8 cellular contexts compared by ENCODE assay signal in genomic region chr14:103385153-103385993, GRCh38. TPM values are rescaled to one million over a fixed set of nuclear protein-coding genes. Genes with fewer than 3 reads are reported as not detected.
DNase-seq lines count a peak whose midpoint lies in the region; ATAC-seq and TF ChIP-seq lines count a peak whose summit lies in the region.

MARK3 (plus strand) TSS chr14:103385415; CDS start chr14:103386030, 615 bp downstream.

- TF ChIP-seq EP300 in Ishikawa (IDR thresholded peaks at IDR 0.05; ENCODE audit: borderline replicate concordance) = no peak; the same call in 1 of the 2 replicates

- peak; percentile 49 for DNase-seq in DMS153 treated with DMSO at 0.1 percent for 48 hours (lab: John Stamatoyannopoulos, UW; ENCODE audit: unreplicated experiment)
- peak; percentile 88 for DNase-seq in OCI-M2 (lab: John Stamatoyannopoulos, UW; ENCODE audit: unreplicated experiment)
- peak; percentile 91 for DNase-seq in activated T-cell treated with anti-CD3 and anti-CD28 coated beads for 4 hours
- DNase-seq in epithelial cell of esophagus (ENCODE audit: low read depth) = peak; percentile 98
- peak; percentile 89 to 93 for DNase-seq in stimulated activated CD8-positive, alpha-beta memory T cell treated with anti-CD3 and anti-CD28 coated beads, Interleukin-4, amount 100 ng/mL, for 1 hour (ENCODE audit: low read depth in 2 of 2, low spot score in 1 of 2)

- TF ChIP-seq CTCF in epithelial cell of esophagus (IDR thresholded peaks at IDR 0.05; ENCODE audit: insufficient read depth, low read depth, low read length, missing control alignments) = no peak

- ATAC-seq in GM21576 (IDR thresholded peaks at IDR 0.05; ENCODE audit: unreplicated experiment) = peak; percentile 95

- no peaks in the 10 kb centered on the region for H3K9me3 ChIP-seq in mononuclear cell (ENCODE audit: low read depth, low read length)

- TF ChIP-seq RAD21 in Ishikawa (IDR thresholded peaks at IDR 0.05; ENCODE audit: low read depth) = no peak

- H3K4me3 ChIP-seq in epithelial cell of esophagus (ENCODE audit: low read length) = peak within 1 kb of the TSS; percentile 98
- peak within 1 kb of the TSS; percentile 97 for H3K4me3 ChIP-seq in mononuclear cell (ENCODE audit: low read length)

- H3K4me1 ChIP-seq in mononuclear cell (ENCODE audit: insufficient read depth, low read length) = peaks cover 65% of the 10 kb centered on the region

- no peaks in the 10 kb centered on the region for H3K27me3 ChIP-seq in mononuclear cell (ENCODE audit: insufficient read depth, low read length)

TF ChIP-seq in Ishikawa, 13 proteins besides CTCF, POLR2A, EP300 and RAD21:
- TF ChIP-seq EGR1 (IDR thresholded peaks at IDR 0.05) = peak; percentile 96
- TF ChIP-seq CREB1 (IDR thresholded peaks at IDR 0.05; ENCODE audit: low read depth) = peak; percentile 81
- TF ChIP-seq MAX (IDR thresholded peaks at IDR 0.05) = peak; percentile 43; the same call in 1 of the 2 replicates
- TF ChIP-seq TCF12 (IDR thresholded peaks at IDR 0.05; ENCODE audit: low read depth) = 0 out of 2 replicates have a peak, but pooled peaks have one; percentile 24
- peak; percentile 98 for TF ChIP-seq YY1 (IDR thresholded peaks at IDR 0.05; ENCODE audit: low read depth)
- TF ChIP-seq REST (IDR thresholded peaks at IDR 0.05; ENCODE audit: low read depth) = no peak
- TF ChIP-seq TEAD4 (IDR thresholded peaks at IDR 0.05) = no peak
- TF ChIP-seq TAF1 (IDR thresholded peaks at IDR 0.05; ENCODE audit: low read depth) = peak; percentile 89; the same call in 1 of the 2 replicates
- 0 out of 2 replicates have a peak, but pooled peaks have one; percentile 39 for TF ChIP-seq ZBTB7A (IDR thresholded peaks at IDR 0.05; ENCODE audit: low read depth)

RNA-seq across cellular contexts. Expression of gene MARK3, which starts in this region (rescaled TPM):
- total RNA-seq in mononuclear cell = 96.6 TPM

Comparison
In these comparisons a context has a peak if more than half of its experiments do, and no peak if none do; other contexts are left out.
1. Peak in every context shown above with its lines: DNase-seq, ATAC-seq and H3K4me3 ChIP-seq.